27 cellular contexts compared by ENCODE assay signal in genomic region chr2:9091819-9092218, GRCh38.
A peak's percentile ranks its signal among the peaks of the same experiment; 100 is the strongest.
DNase-seq lines count a peak whose midpoint lies in the region; ATAC-seq, FAIRE-seq and TF ChIP-seq lines count a peak whose summit lies in the region.
"Had no signal": no experiment of that assay in that cellular context is flagged by ENCODE, and none has a peak within 500 bp of the region (broad histone marks: within the 10 kb centered on the region; RNA-seq: fewer than 3 reads in every experiment).

No MANE protein-coding gene starts in this region.

- peak; percentile 82 for FAIRE-seq in H54 (lab: Jason Lieb, UNC)

- H3K9me3 ChIP-seq in effector memory CD4-positive, alpha-beta T cell (ENCODE audit: control insufficient read depth, low read length): no peaks in the 10 kb centered on the region
- H3K9me3 ChIP-seq in OCI-LY7 (ENCODE audit: low read length): no peaks in the 10 kb centered on the region
- H3K9me3 ChIP-seq: adrenal gland, BLaER1, Caco-2, transverse colon had no signal

- H3K4me3 ChIP-seq in effector memory CD4-positive, alpha-beta T cell (ENCODE audit: insufficient read depth, low read depth, low read length, poor library complexity, severe bottlenecking): no peak overlapping the region
- H3K4me3 ChIP-seq in OCI-LY7 (ENCODE audit: low read depth, low read length, poor library complexity, severe bottlenecking): no peak overlapping the region
- H3K4me3 ChIP-seq: adrenal gland, BLaER1, smooth muscle cell, transverse colon had no signal

- no peaks in the 10 kb centered on the region for H3K9me2 ChIP-seq in OCI-LY7 (ENCODE audit: insufficient read depth, low read length)

- H3K4me1 ChIP-seq in foreskin keratinocyte (peaks cover 24% of the 10 kb centered on the region), OCI-LY7 (ENCODE audit: insufficient read depth, low read length, poor library complexity, severe bottlenecking) (no peaks in the 10 kb centered on the region)
- no peaks in the 10 kb centered on the region for H3K4me1 ChIP-seq in effector memory CD4-positive, alpha-beta T cell (ENCODE audit: control insufficient read depth, insufficient read depth, low read length, poor library complexity, severe bottlenecking)
- H3K4me1 ChIP-seq: adrenal gland had no signal

- no peaks in the 10 kb centered on the region for H3K36me3 ChIP-seq in effector memory CD4-positive, alpha-beta T cell (ENCODE audit: control insufficient read depth, insufficient read depth, low read length)
- no peaks in the 10 kb centered on the region for H3K36me3 ChIP-seq in OCI-LY7 (ENCODE audit: insufficient read depth, low read length)
- H3K36me3 ChIP-seq: adrenal gland, BLaER1, transverse colon had no signal

- peak; percentile 56 for DNase-seq in EH (ENCODE audit: low read depth)
- DNase-seq in H54 (ENCODE audit: insufficient read length, low spot score): no peak
- peak; percentile 38 for DNase-seq in RWPE1 (ENCODE audit: low spot score)
- peak; percentile 29 to 71 for DNase-seq in foreskin keratinocyte
- no peak for DNase-seq in effector memory CD4-positive, alpha-beta T cell
- no peak for DNase-seq in Ammon's horn (ENCODE audit: low spot score)
- no peak for DNase-seq in central memory CD4-positive, alpha-beta T cell
- DNase-seq in OCI-LY7 (ENCODE audit: low spot score): no peak
- DNase-seq: activated CD4-positive, CD25-positive, alpha-beta regulatory T cell; activated CD8-positive, alpha-beta T cell treated with anti-CD3 and anti-CD28 coated beads for 36 hours; activated gamma-delta T cell; activated T-cell treated with anti-CD3 and anti-CD28 coated beads for 4 hours; adrenal gland; Caco-2; cortex of kidney; mesendoderm; NCI-H1417 treated with DMSO at 0.1 percent for 48 hours; NCI-H2171 treated with DMSO at 0.1 percent for 48 hours; NCI-H526; nucleus accumbens; stimulated activated CD4-positive, alpha-beta T cell treated with anti-CD3 and anti-CD28 coated beads, Interleukin-2, amount 100 ng/mL, for 48 hours; stimulated activated naive CD8-positive, alpha-beta T cell treated with anti-CD3 and anti-CD28 coated beads, Interleukin-15, amount 100 ng/mL, for 72 hours; T1000; transverse colon had no signal

- H3K79me2 ChIP-seq in OCI-LY7 (ENCODE audit: insufficient read depth, low read depth, low read length): no peaks in the 10 kb centered on the region

- peak; percentile 70 for ATAC-seq in foreskin keratinocyte
- ATAC-seq: activated CD8-positive, alpha-beta T cell treated with anti-CD3 and anti-CD28 coated beads for 36 hours; left lobe of liver; stimulated activated naive CD8-positive, alpha-beta T cell treated with anti-CD3 and anti-CD28 coated beads, Interleukin-15, amount 100 ng/mL, for 72 hours had no signal

- POLR2A ChIA-PET in RWPE1 (lab: Yijun Ruan, JAX; ENCODE audit: low non-redundant PET): interaction anchor here (1.5 kb wide), 1 partner anchor 88 kb away, joined by 3 read pairs; the partner anchor contains the start of gene MBOAT2
- POLR2A ChIA-PET in OCI-LY7 (lab: Charles Lee): interaction anchor here (0.6 to 1.1 kb wide), 3 partner anchors 11 to 1974 kb away, joined by 3 to 4 read pairs (median 3); no protein-coding TSS in a partner anchor

- TF ChIP-seq CTCF in RWPE1 (conservative IDR thresholded peaks at IDR 0.05; ENCODE audit: low read depth) (no peak), foreskin keratinocyte (conservative IDR thresholded peaks at IDR 0.05) (no peak), OCI-LY7 (conservative IDR thresholded peaks at IDR 0.05; ENCODE audit: low read length) (no peak)

- no peaks in the 10 kb centered on the region for H4K20me1 ChIP-seq in OCI-LY7 (ENCODE audit: insufficient read depth, low read length)
- H4K20me1 ChIP-seq: BLaER1 had no signal

- TF ChIP-seq POLR2A in H54 (IDR thresholded peaks at IDR 0.05; ENCODE audit: low read depth, low read length): no peak

- BruUV-seq in OCI-LY7 (replicated peaks; lab: Mats Ljungman, UMichigan): no TSS peak

- H3K27me3 ChIP-seq in foreskin keratinocyte: no peaks in the 10 kb centered on the region
- H3K27me3 ChIP-seq in effector memory CD4-positive, alpha-beta T cell (replicated peaks; ENCODE audit: control insufficient read depth, insufficient read depth, low read length, poor library complexity, severe bottlenecking): peaks cover 5% of the 10 kb centered on the region
- H3K27me3 ChIP-seq: adrenal gland, BLaER1, transverse colon had no signal

- CTCF ChIA-PET in RWPE1 (lab: Yijun Ruan, JAX): no interaction called here
- CTCF ChIA-PET in OCI-LY7 (lab: Charles Lee; ENCODE audit: unreplicated experiment): no interaction called here

- no peak overlapping the region for H3K27ac ChIP-seq in RWPE1
- H3K27ac ChIP-seq in foreskin keratinocyte: no peak overlapping the region
- H3K27ac ChIP-seq in effector memory CD4-positive, alpha-beta T cell (ENCODE audit: insufficient read depth, low read length, poor library complexity, severe bottlenecking): no peak overlapping the region
- H3K27ac ChIP-seq in OCI-LY7 (ENCODE audit: low read depth, low read length, poor library complexity, severe bottlenecking): no peak overlapping the region
- H3K27ac ChIP-seq: adrenal gland, BLaER1, transverse colon had no signal

- intact Hi-C loops in OCI-LY7 (cut with micrococcal nuclease; ENCODE audit: unreplicated experiment): no loop called here

- H2AFZ ChIP-seq in OCI-LY7 (ENCODE audit: low read length): no peak overlapping the region

- H3K4me2 ChIP-seq in OCI-LY7 (ENCODE audit: low read length): no peak overlapping the region
- H3K4me2 ChIP-seq: BLaER1, smooth muscle cell had no signal

Comparison
In these comparisons a context has a peak if more than half of its experiments do, and no peak if none do; other contexts are left out.
1. DNase-seq: peak in EH (single experiment), RWPE1 (single experiment) and foreskin keratinocyte (2 of 2); none in H54 (single experiment), effector memory CD4-positive, alpha-beta T cell (0 of 3), Ammon's horn (single experiment), central memory CD4-positive, alpha-beta T cell (single experiment) and OCI-LY7 (single experiment).